In genomic region chr2:159093496-159093895, GRCh38 we compare ENCODE assay signal across 8 cellular contexts.
A peak's percentile ranks its signal among the peaks of the same experiment; 100 is the strongest.
DNase-seq lines count a peak whose midpoint lies in the region; ATAC-seq, FAIRE-seq and TF ChIP-seq lines count a peak whose summit lies in the region.

No MANE protein-coding gene starts in this region.

- DNase-seq in A549 (ENCODE audit: low read depth in 1 of 2, low spot score in 1 of 2) = no peak
- DNase-seq in HAP-1 (ENCODE audit: low spot score in 2 of 2) = peak; percentile 47 to 50
- peak; percentile 51 for DNase-seq in adipocyte (ENCODE audit: low read depth)
- peak; percentile 43 for DNase-seq in myocyte (ENCODE audit: low read depth)
- DNase-seq in midbrain (lab: John Stamatoyannopoulos, UW) = no peak
- DNase-seq in foreskin keratinocyte = no peak
- no peak for DNase-seq in H54 (ENCODE audit: insufficient read length, low spot score)

- H3K36me3 ChIP-seq in HAP-1 (replicated peaks) (no peaks in the 10 kb centered on the region), adipocyte (ENCODE audit: control insufficient read depth, insufficient read depth, low read length, severe bottlenecking) (no peaks in the 10 kb centered on the region)

- H3K27ac ChIP-seq in A549 (peak overlapping the region; percentile 15 to 32; a peak in 3 of 6 replicates), foreskin keratinocyte (no peak overlapping the region)

- TF ChIP-seq POLR2A in A549 (IDR thresholded peaks at IDR 0.05; ENCODE audit: low read length) (no peak), H54 (IDR thresholded peaks at IDR 0.05; ENCODE audit: low read depth, low read length) (no peak)

- in situ Hi-C loops in HAP-1 (cut with MboI; ENCODE audit: low sequenced_read_pairs) = no loop called here

- H3K4me3 ChIP-seq in A549 (no peak overlapping the region), HAP-1 (no peak overlapping the region), adipocyte (ENCODE audit: low read length) (no peak overlapping the region)

- no peak for TF ChIP-seq RAD21 in A549 (conservative IDR thresholded peaks at IDR 0.05 in 1 of 2, IDR thresholded peaks at IDR 0.05 in 1 of 2)

- H3K9ac ChIP-seq in adipocyte (ENCODE audit: low read length) = no peak overlapping the region

- TF ChIP-seq EP300 in A549 (IDR thresholded peaks at IDR 0.05) = no peak

- TF ChIP-seq CTCF in A549 (IDR thresholded peaks at IDR 0.05) = no peak
- no peak for TF ChIP-seq CTCF in foreskin keratinocyte (conservative IDR thresholded peaks at IDR 0.05)

- CTCF ChIA-PET in A549 (lab: Yijun Ruan, JAX) = interaction anchor here (1.3 kb wide), 1 partner anchor 25 kb away, joined by 5 read pairs; no protein-coding TSS in a partner anchor

- POLR2A ChIA-PET in A549 (lab: Yijun Ruan, JAX) = no interaction called here

- no peaks in the 10 kb centered on the region for H3K27me3 ChIP-seq in HAP-1 (ENCODE audit: low read depth)
- no peaks in the 10 kb centered on the region for H3K27me3 ChIP-seq in adipocyte (replicated peaks; ENCODE audit: control insufficient read depth, insufficient read depth, low read length)
- no peaks in the 10 kb centered on the region for H3K27me3 ChIP-seq in foreskin keratinocyte

- H3K9me3 ChIP-seq in A549 = peaks cover 14% of the 10 kb centered on the region; the same call in 2 of the 3 replicates
- H3K9me3 ChIP-seq in HAP-1 = 0 out of 2 replicates have a peak, but pooled peaks cover 3% of the 10 kb centered on the region
- peaks cover 15% of the 10 kb centered on the region for H3K9me3 ChIP-seq in adipocyte (ENCODE audit: control insufficient read depth, low read length)

- H3K4me1 ChIP-seq in A549 (peaks cover 42% of the 10 kb centered on the region), HAP-1 (peaks cover 21% of the 10 kb centered on the region), adipocyte (ENCODE audit: control insufficient read depth, insufficient read depth, low read length) (peaks cover 58% of the 10 kb centered on the region), foreskin keratinocyte (peaks cover 53% of the 10 kb centered on the region)

- H3K4me2 ChIP-seq in A549 = peak overlapping the region; percentile 22; the same call in 2 of the 3 replicates

- FAIRE-seq in A549 (lab: Jason Lieb, UNC) = no peak
- no peak for FAIRE-seq in H54 (lab: Jason Lieb, UNC)

- WGBS in A549 (ENCODE audit: missing lambda C conversion rate) = 23% methylated on average over 2 of the region's 2 CpGs

- ATAC-seq in A549 (peak in 1 of 2 experiments; percentile 34; a peak in 3 of 6 replicates), foreskin keratinocyte (no peak), HG02759 (IDR thresholded peaks at IDR 0.05; ENCODE audit: unreplicated experiment) (no peak)

TF ChIP-seq in A549, 52 proteins besides CTCF, POLR2A, EP300 and RAD21:
- TF ChIP-seq ATOH8 (CRISPR knock-in tag; IDR thresholded peaks at IDR 0.05; ENCODE audit: low read depth) = no peak
- no peak for TF ChIP-seq TP53 (CRISPR knock-in tag; IDR thresholded peaks at IDR 0.05)
- TF ChIP-seq FOSB (CRISPR knock-in tag; IDR thresholded peaks at IDR 0.05) = no peak
- TF ChIP-seq HMGXB4 (CRISPR knock-in tag; IDR thresholded peaks at IDR 0.05; ENCODE audit: borderline replicate concordance) = no peak
- no peak for TF ChIP-seq RNF2 (IDR thresholded peaks at IDR 0.05; ENCODE audit: borderline replicate concordance, low read depth)
- TF ChIP-seq SREBF2 (IDR thresholded peaks at IDR 0.05) = no peak
- no peak for TF ChIP-seq ZSCAN20 (CRISPR knock-in tag; IDR thresholded peaks at IDR 0.05)
- TF ChIP-seq NFE2L2 (conservative IDR thresholded peaks at IDR 0.05; ENCODE audit: low read length) = no peak
TF ChIP-seq in A549: peak in this region for 0.

Comparison
In these comparisons a context has a peak if more than half of its experiments do, and no peak if none do; other contexts are left out.
1. DNase-seq: peak in HAP-1 (2 of 2), adipocyte (single experiment) and myocyte (single experiment); none in A549 (0 of 2), midbrain (single experiment), foreskin keratinocyte (0 of 2) and H54 (single experiment).